Comparison of ENCODE assay signal across 1 cellular context in the genomic region with DNA sequence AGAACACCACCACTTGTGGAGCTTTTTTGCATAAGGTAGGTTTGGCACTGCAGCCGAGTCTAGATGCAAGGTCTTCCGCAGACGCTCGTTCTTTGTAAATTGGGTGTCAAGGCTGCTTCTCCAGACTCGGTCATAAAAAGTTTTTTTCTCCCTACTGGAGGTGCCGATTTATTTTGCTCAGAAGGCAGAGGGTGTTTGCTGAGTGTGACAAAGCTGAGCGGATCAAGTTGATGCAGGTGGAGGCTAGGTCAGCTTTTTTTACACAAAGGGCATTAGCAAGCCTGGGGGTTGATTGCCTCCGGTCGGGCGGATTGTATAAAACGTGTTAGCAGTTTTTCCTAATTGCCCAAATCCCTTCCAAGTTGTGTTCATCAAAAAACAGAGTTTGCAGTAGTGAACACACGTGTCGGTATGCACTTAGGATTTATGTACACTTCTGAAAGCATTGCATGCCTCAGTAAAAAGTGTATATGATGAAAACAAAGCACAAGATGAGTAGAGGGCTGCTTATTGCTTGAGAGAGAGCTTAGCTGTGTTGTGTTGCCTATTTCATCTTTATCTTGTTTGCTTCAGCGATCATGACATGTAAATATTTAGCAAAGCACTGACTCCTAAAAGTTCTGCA.
TF ChIP-seq lines count a peak whose summit lies in the region.

No MANE protein-coding gene starts in this region.

TF ChIP-seq in HepG2, 621 proteins besides CTCF, POLR2A, EP300 and RAD21:
- TF ChIP-seq, protein P1, sequence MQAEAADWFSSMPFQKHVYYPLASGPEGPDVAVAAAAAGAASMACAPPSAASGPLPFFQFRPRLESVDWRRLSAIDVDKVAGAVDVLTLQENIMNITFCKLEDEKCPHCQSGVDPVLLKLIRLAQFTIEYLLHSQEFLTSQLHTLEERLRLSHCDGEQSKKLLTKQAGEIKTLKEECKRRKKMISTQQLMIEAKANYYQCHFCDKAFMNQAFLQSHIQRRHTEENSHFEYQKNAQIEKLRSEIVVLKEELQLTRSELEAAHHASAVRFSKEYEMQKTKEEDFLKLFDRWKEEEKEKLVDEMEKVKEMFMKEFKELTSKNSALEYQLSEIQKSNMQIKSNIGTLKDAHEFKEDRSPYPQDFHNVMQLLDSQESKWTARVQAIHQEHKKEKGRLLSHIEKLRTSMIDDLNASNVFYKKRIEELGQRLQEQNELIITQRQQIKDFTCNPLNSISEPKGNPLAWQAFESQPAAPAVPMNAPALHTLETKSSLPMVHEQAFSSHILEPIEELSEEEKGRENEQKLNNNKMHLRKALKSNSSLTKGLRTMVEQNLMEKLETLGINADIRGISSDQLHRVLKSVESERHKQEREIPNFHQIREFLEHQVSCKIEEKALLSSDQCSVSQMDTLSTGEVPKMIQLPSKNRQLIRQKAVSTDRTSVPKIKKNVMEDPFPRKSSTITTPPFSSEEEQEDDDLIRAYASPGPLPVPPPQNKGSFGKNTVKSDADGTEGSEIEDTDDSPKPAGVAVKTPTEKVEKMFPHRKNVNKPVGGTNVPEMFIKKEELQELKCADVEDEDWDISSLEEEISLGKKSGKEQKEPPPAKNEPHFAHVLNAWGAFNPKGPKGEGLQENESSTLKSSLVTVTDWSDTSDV (CRISPR knock-in tag; IDR thresholded peaks at IDR 0.05) = no peak
- TF ChIP-seq ARNT (IDR thresholded peaks at IDR 0.05) (no peak), PAX8 (CRISPR knock-in tag; IDR thresholded peaks at IDR 0.05; ENCODE audit: borderline replicate concordance) (no peak), NR2C2 (CRISPR knock-in tag; IDR thresholded peaks at IDR 0.05; ENCODE audit: borderline replicate concordance) (no peak), KAT8 (CRISPR knock-in tag; IDR thresholded peaks at IDR 0.05) (no peak), YEATS4 (CRISPR knock-in tag; IDR thresholded peaks at IDR 0.05; ENCODE audit: borderline replicate concordance) (no peak), PRMT3 (CRISPR knock-in tag; IDR thresholded peaks at IDR 0.05; ENCODE audit: borderline replicate concordance, low read depth) (no peak), PAF1 (CRISPR knock-in tag; IDR thresholded peaks at IDR 0.05) (no peak), BHLHE40 (IDR thresholded peaks at IDR 0.05; ENCODE audit: low read length) (no peak), ZNF136 (CRISPR knock-in tag; IDR thresholded peaks at IDR 0.05; ENCODE audit: low read depth) (no peak), ZNF337 (CRISPR knock-in tag; IDR thresholded peaks at IDR 0.05; ENCODE audit: borderline replicate concordance, low read depth) (no peak), ZNF292 (CRISPR knock-in tag; IDR thresholded peaks at IDR 0.05; ENCODE audit: borderline replicate concordance, low read depth) (no peak), HOXA7 (CRISPR knock-in tag; IDR thresholded peaks at IDR 0.05) (no peak)
- TF ChIP-seq, protein P2, sequence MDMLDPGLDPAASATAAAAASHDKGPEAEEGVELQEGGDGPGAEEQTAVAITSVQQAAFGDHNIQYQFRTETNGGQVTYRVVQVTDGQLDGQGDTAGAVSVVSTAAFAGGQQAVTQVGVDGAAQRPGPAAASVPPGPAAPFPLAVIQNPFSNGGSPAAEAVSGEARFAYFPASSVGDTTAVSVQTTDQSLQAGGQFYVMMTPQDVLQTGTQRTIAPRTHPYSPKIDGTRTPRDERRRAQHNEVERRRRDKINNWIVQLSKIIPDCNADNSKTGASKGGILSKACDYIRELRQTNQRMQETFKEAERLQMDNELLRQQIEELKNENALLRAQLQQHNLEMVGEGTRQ (IDR thresholded peaks at IDR 0.05; ENCODE audit: low read depth, low read length) = no peak
- TF ChIP-seq, protein P2 (CRISPR knock-in tag; IDR thresholded peaks at IDR 0.05; ENCODE audit: borderline replicate concordance) = no peak
- TF ChIP-seq, protein P3, sequence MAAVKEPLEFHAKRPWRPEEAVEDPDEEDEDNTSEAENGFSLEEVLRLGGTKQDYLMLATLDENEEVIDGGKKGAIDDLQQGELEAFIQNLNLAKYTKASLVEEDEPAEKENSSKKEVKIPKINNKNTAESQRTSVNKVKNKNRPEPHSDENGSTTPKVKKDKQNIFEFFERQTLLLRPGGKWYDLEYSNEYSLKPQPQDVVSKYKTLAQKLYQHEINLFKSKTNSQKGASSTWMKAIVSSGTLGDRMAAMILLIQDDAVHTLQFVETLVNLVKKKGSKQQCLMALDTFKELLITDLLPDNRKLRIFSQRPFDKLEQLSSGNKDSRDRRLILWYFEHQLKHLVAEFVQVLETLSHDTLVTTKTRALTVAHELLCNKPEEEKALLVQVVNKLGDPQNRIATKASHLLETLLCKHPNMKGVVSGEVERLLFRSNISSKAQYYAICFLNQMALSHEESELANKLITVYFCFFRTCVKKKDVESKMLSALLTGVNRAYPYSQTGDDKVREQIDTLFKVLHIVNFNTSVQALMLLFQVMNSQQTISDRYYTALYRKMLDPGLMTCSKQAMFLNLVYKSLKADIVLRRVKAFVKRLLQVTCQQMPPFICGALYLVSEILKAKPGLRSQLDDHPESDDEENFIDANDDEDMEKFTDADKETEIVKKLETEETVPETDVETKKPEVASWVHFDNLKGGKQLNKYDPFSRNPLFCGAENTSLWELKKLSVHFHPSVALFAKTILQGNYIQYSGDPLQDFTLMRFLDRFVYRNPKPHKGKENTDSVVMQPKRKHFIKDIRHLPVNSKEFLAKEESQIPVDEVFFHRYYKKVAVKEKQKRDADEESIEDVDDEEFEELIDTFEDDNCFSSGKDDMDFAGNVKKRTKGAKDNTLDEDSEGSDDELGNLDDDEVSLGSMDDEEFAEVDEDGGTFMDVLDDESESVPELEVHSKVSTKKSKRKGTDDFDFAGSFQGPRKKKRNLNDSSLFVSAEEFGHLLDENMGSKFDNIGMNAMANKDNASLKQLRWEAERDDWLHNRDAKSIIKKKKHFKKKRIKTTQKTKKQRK (IDR thresholded peaks at IDR 0.05; ENCODE audit: low read length) = no peak
- TF ChIP-seq, protein P4, sequence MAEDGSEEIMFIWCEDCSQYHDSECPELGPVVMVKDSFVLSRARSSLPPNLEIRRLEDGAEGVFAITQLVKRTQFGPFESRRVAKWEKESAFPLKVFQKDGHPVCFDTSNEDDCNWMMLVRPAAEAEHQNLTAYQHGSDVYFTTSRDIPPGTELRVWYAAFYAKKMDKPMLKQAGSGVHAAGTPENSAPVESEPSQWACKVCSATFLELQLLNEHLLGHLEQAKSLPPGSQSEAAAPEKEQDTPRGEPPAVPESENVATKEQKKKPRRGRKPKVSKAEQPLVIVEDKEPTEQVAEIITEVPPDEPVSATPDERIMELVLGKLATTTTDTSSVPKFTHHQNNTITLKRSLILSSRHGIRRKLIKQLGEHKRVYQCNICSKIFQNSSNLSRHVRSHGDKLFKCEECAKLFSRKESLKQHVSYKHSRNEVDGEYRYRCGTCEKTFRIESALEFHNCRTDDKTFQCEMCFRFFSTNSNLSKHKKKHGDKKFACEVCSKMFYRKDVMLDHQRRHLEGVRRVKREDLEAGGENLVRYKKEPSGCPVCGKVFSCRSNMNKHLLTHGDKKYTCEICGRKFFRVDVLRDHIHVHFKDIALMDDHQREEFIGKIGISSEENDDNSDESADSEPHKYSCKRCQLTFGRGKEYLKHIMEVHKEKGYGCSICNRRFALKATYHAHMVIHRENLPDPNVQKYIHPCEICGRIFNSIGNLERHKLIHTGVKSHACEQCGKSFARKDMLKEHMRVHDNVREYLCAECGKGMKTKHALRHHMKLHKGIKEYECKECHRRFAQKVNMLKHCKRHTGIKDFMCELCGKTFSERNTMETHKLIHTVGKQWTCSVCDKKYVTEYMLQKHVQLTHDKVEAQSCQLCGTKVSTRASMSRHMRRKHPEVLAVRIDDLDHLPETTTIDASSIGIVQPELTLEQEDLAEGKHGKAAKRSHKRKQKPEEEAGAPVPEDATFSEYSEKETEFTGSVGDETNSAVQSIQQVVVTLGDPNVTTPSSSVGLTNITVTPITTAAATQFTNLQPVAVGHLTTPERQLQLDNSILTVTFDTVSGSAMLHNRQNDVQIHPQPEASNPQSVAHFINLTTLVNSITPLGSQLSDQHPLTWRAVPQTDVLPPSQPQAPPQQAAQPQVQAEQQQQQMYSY (CRISPR knock-in tag; IDR thresholded peaks at IDR 0.05) = no peak
- TF ChIP-seq, protein P5, sequence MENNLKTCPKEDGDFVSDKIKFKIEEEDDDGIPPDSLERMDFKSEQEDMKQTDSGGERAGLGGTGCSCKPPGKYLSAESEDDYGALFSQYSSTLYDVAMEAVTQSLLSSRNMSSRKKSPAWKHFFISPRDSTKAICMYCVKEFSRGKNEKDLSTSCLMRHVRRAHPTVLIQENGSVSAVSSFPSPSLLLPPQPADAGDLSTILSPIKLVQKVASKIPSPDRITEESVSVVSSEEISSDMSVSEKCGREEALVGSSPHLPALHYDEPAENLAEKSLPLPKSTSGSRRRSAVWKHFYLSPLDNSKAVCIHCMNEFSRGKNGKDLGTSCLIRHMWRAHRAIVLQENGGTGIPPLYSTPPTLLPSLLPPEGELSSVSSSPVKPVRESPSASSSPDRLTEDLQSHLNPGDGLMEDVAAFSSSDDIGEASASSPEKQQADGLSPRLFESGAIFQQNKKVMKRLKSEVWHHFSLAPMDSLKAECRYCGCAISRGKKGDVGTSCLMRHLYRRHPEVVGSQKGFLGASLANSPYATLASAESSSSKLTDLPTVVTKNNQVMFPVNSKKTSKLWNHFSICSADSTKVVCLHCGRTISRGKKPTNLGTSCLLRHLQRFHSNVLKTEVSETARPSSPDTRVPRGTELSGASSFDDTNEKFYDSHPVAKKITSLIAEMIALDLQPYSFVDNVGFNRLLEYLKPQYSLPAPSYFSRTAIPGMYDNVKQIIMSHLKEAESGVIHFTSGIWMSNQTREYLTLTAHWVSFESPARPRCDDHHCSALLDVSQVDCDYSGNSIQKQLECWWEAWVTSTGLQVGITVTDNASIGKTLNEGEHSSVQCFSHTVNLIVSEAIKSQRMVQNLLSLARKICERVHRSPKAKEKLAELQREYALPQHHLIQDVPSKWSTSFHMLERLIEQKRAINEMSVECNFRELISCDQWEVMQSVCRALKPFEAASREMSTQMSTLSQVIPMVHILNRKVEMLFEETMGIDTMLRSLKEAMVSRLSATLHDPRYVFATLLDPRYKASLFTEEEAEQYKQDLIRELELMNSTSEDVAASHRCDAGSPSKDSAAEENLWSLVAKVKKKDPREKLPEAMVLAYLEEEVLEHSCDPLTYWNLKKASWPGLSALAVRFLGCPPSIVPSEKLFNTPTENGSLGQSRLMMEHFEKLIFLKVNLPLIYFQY (CRISPR knock-in tag; IDR thresholded peaks at IDR 0.05; ENCODE audit: borderline replicate concordance) = no peak
